9 cellular contexts compared by ENCODE assay signal in genomic region chr6:99151634-99152344, GRCh38.
A peak's percentile ranks its signal among the peaks of the same experiment; 100 is the strongest.
DNase-seq lines count a peak whose midpoint lies in the region; ATAC-seq, FAIRE-seq and TF ChIP-seq lines count a peak whose summit lies in the region.
"Had no signal": no experiment of that assay in that cellular context is flagged by ENCODE, and none has a peak within 500 bp of the region (broad histone marks: within the 10 kb centered on the region; RNA-seq: fewer than 3 reads in every experiment).

No MANE protein-coding gene starts in this region.

- H4K8ac ChIP-seq in H1 (ENCODE audit: extremely low read depth, insufficient read depth, low read length): no peak overlapping the region
- no peak overlapping the region for H4K8ac ChIP-seq in trophoblast cell (ENCODE audit: low read depth, low read length)

- no peak overlapping the region for H3K56ac ChIP-seq in H1 (replicated peaks; ENCODE audit: insufficient read length, low read depth, low read length)

- no peak overlapping the region for H2BK15ac ChIP-seq in H1 (ENCODE audit: low read length)

- H3K4ac ChIP-seq in H1 (replicated peaks; ENCODE audit: insufficient read length, low read depth, low read length) (no peak overlapping the region), trophoblast cell (ENCODE audit: low read depth, low read length) (no peak overlapping the region)

- peak; percentile 91 for FAIRE-seq in H1 (lab: Jason Lieb, UNC)
- FAIRE-seq: G401.6 had no signal

- DNase-seq in NCI-H345 (lab: John Stamatoyannopoulos, UW): peak; percentile 14
- no peak for DNase-seq in NCI-H345 treated with DMSO at 0.1 percent for 48 hours (lab: John Stamatoyannopoulos, UW; ENCODE audit: unreplicated experiment)
- DNase-seq in GM20000 (ENCODE audit: low spot score): peak; percentile 63
- DNase-seq in SJSA1 (ENCODE audit: low read depth in 1 of 2, low spot score in 2 of 2): peak; percentile 26 to 52
- peak; percentile 33 to 89 for DNase-seq in H1 (ENCODE audit: low read depth in 1 of 2, low spot score in 2 of 2)
- DNase-seq in trophoblast cell: peak; percentile 33 to 70
- DNase-seq in GDM1 (lab: John Stamatoyannopoulos, UW): no peak

- H4K20me1 ChIP-seq in H1 (replicated peaks in 1 of 2; ENCODE audit: control insufficient read depth in 1 of 2, insufficient read depth in 2 of 2, low read length in 2 of 2): no peaks in the 10 kb centered on the region

- WGBS in H1 (ENCODE audit: extremely low coverage in 1 of 2, insufficient coverage in 1 of 2, insufficient read length in 1 of 2, insufficient replicate concordance in 2 of 2, low coverage in 1 of 2, low lambda C conversion rate in 2 of 2, missing lambda C conversion rate in 1 of 2), 2 experiments: 49% methylated on average over 11 of the region's 11 CpGs; no CpG with 5 or more reads in 1 of the 2 experiments
- WGBS in trophoblast cell (ENCODE audit: extremely low coverage, insufficient coverage, insufficient read length): no CpG with 5 or more reads among the region's 11 CpGs

- ATAC-seq in HG03457 (IDR thresholded peaks at IDR 0.05; ENCODE audit: unreplicated experiment): peak; percentile 88

- H2BK12ac ChIP-seq in H1 (ENCODE audit: low read depth, low read length): no peak overlapping the region
- no peak overlapping the region for H2BK12ac ChIP-seq in trophoblast cell (ENCODE audit: low read length)

- H3K23ac ChIP-seq in H1 (ENCODE audit: insufficient read length): no peak overlapping the region
- H3K23ac ChIP-seq in trophoblast cell (ENCODE audit: low read length): no peak overlapping the region

- H3K9me3 ChIP-seq in SJSA1 (replicated peaks) (no peaks in the 10 kb centered on the region), H1 (ENCODE audit: insufficient read depth in 2 of 2, low read depth in 1 of 2, low read length in 1 of 2) (no peaks in the 10 kb centered on the region), trophoblast cell (ENCODE audit: insufficient read depth, low read depth, low read length) (no peaks in the 10 kb centered on the region)

- no peak overlapping the region for H3K9ac ChIP-seq in H1 (replicated peaks in 1 of 4; ENCODE audit: extremely low read depth in 1 of 4, low read depth in 3 of 4, low read length in 3 of 4)
- peak overlapping the region; percentile 10 for H3K9ac ChIP-seq in trophoblast cell (ENCODE audit: low read length)

- H3K4me2 ChIP-seq in H1 (ENCODE audit: insufficient read depth in 1 of 2, low read depth in 2 of 2, low read length in 2 of 2) (no peak overlapping the region), trophoblast cell (ENCODE audit: low read length) (no peak overlapping the region)

- TF ChIP-seq CTCF in GM20000 (IDR thresholded peaks at IDR 0.05; ENCODE audit: extremely low read depth, missing control alignments): peak; percentile 79
- peak; percentile 72 to 92 (median 82) for TF ChIP-seq CTCF in H1 (IDR thresholded peaks at IDR 0.05; ENCODE audit: control extremely low read depth in 1 of 3, insufficient read depth in 1 of 3, low read depth in 1 of 3, low read length in 3 of 3)

- H2AFZ ChIP-seq in H1 (ENCODE audit: low read length) (no peak overlapping the region; the same call in 1 of the 2 replicates), trophoblast cell (ENCODE audit: insufficient read depth, low read length, poor library complexity) (no peak overlapping the region)

- H3K79me2 ChIP-seq in H1 (ENCODE audit: control insufficient read depth in 1 of 2, insufficient read depth in 2 of 2, low read length in 2 of 2) (no peaks in the 10 kb centered on the region), trophoblast cell (ENCODE audit: control insufficient read depth, insufficient read depth, low read length, poor library complexity) (no peaks in the 10 kb centered on the region)

- H3K4me3 ChIP-seq in SJSA1 (no peak overlapping the region), H1 (ENCODE audit: extremely low read depth in 1 of 4, insufficient read depth in 2 of 4, low read depth in 3 of 4, low read length in 4 of 4) (no peak overlapping the region), trophoblast cell (ENCODE audit: low read depth, low read length) (no peak overlapping the region)

- CTCF ChIA-PET in H1 (lab: Charles Lee; ENCODE audit: partially characterized antibody): interaction anchor here (0.6 to 11.1 kb wide), 28 partner anchors 8 to 1452 kb away, joined by 3 to 167 read pairs (median 4); partner anchors contain the start of gene FBXL4

- no peak for TF ChIP-seq POLR2A in H1 (IDR thresholded peaks at IDR 0.05; ENCODE audit: control extremely low read depth in 1 of 2, low read depth in 2 of 2, low read length in 2 of 2)

- H3K18ac ChIP-seq in H1 (ENCODE audit: extremely low read depth, low read length): no peak overlapping the region
- no peak overlapping the region for H3K18ac ChIP-seq in trophoblast cell (ENCODE audit: low read length)

- H3K36me3 ChIP-seq in SJSA1 (no peaks in the 10 kb centered on the region), H1 (ENCODE audit: control insufficient read depth in 2 of 4, insufficient read depth in 4 of 4, low read length in 3 of 4) (no peaks in the 10 kb centered on the region), trophoblast cell (ENCODE audit: control insufficient read depth in 1 of 2, insufficient read depth in 2 of 2, low read length in 2 of 2) (no peaks in the 10 kb centered on the region)

- peak; percentile 65 to 71 for TF ChIP-seq RAD21 in H1 (IDR thresholded peaks at IDR 0.05 in 1 of 2, conservative IDR thresholded peaks at IDR 0.05 in 1 of 2; ENCODE audit: low read depth in 2 of 2, low read length in 2 of 2)

- H4K12ac ChIP-seq in trophoblast cell (ENCODE audit: low read depth, low read length): no peak overlapping the region

- H2BK20ac ChIP-seq in H1 (ENCODE audit: low read length): no peak overlapping the region

- H3K79me1 ChIP-seq in H1 (ENCODE audit: low read depth, low read length): no peaks in the 10 kb centered on the region
- H3K79me1 ChIP-seq in trophoblast cell (ENCODE audit: low read length): no peaks in the 10 kb centered on the region

- POLR2A ChIA-PET in H1 (lab: Charles Lee; ENCODE audit: partially characterized antibody): no interaction called here

- H3K23me2 ChIP-seq in H1 (ENCODE audit: low read depth, low read length): no peaks in the 10 kb centered on the region

- H3K14ac ChIP-seq in H1 (ENCODE audit: insufficient read length) (no peak overlapping the region), trophoblast cell (ENCODE audit: low read length) (no peak overlapping the region)

- no peak overlapping the region for H2AK5ac ChIP-seq in H1 (ENCODE audit: low read depth, low read length)
- H2AK5ac ChIP-seq in trophoblast cell (ENCODE audit: low read length): no peak overlapping the region

- H3K27me3 ChIP-seq in SJSA1 (replicated peaks) (peaks cover 16% of the 10 kb centered on the region; the same call in 1 of the 2 replicates), H1 (replicated peaks in 1 of 4; ENCODE audit: control insufficient read depth in 3 of 4, extremely low read depth in 1 of 4, insufficient read depth in 3 of 4, low read length in 3 of 4) (no peaks in the 10 kb centered on the region), trophoblast cell (ENCODE audit: insufficient read depth, low read length) (no peaks in the 10 kb centered on the region)

- H2BK120ac ChIP-seq in H1 (replicated peaks; ENCODE audit: low read depth, low read length) (no peak overlapping the region), trophoblast cell (ENCODE audit: insufficient read depth, low read length, poor library complexity) (no peak overlapping the region)

- no peak overlapping the region; the same call in 1 of the 2 replicates for H2BK5ac ChIP-seq in H1 (ENCODE audit: low read depth, low read length)
- H2BK5ac ChIP-seq in trophoblast cell (ENCODE audit: low read depth, low read length, poor library complexity): no peak overlapping the region

- no peaks in the 10 kb centered on the region for H3K4me1 ChIP-seq in SJSA1 (replicated peaks)
- H3K4me1 ChIP-seq in H1 (replicated peaks in 1 of 4; ENCODE audit: control insufficient read depth in 3 of 4, insufficient read depth in 4 of 4, low read length in 3 of 4): peaks cover 0 to 6% (median 0%) of the 10 kb centered on the region in 4 experiments; a peak in 1 of 7 replicates
- H3K4me1 ChIP-seq in trophoblast cell (ENCODE audit: control insufficient read depth in 1 of 2, insufficient read depth in 2 of 2, low read length in 2 of 2): no peaks in the 10 kb centered on the region

- TF ChIP-seq EP300 in H1 (IDR thresholded peaks at IDR 0.05; ENCODE audit: borderline replicate concordance in 1 of 2, low read depth in 2 of 2, low read length in 2 of 2): no peak

- no peak overlapping the region for H4K5ac ChIP-seq in H1 (ENCODE audit: insufficient read length, low read depth, low read length)

- H4K91ac ChIP-seq in H1 (replicated peaks; ENCODE audit: insufficient read length, low read length): no peak overlapping the region
- H4K91ac ChIP-seq in trophoblast cell (ENCODE audit: low read depth, low read length): no peak overlapping the region

- H3K27ac ChIP-seq in SJSA1: no peak overlapping the region
- no peak overlapping the region for H3K27ac ChIP-seq in H1 (ENCODE audit: low read depth, low read length)
- H3K27ac ChIP-seq in trophoblast cell (ENCODE audit: low read depth, low read length): no peak overlapping the region

TF ChIP-seq in H1, 55 proteins besides CTCF, POLR2A, EP300 and RAD21:
- TF ChIP-seq CREB1 (IDR thresholded peaks at IDR 0.05): peak; percentile 80
- no peak for TF ChIP-seq RNF2 (IDR thresholded peaks at IDR 0.05; ENCODE audit: borderline replicate concordance, low read depth, low read length, missing control alignments, poor library complexity, severe bottlenecking)
- no peak for TF ChIP-seq EZH2 (IDR thresholded peaks at IDR 0.05; ENCODE audit: low read depth, low read length, severe bottlenecking)
- TF ChIP-seq KDM5A (IDR thresholded peaks at IDR 0.05; ENCODE audit: low read length): no peak
- TF ChIP-seq SUZ12 (IDR thresholded peaks at IDR 0.05; ENCODE audit: low read length): no peak
- TF ChIP-seq KDM4A (IDR thresholded peaks at IDR 0.05; ENCODE audit: low read depth, low read length, severe bottlenecking): no peak
- TF ChIP-seq NRF1 (IDR thresholded peaks at IDR 0.05; ENCODE audit: low read depth, low read length): no peak
- no peak for TF ChIP-seq RBBP5 (IDR thresholded peaks at IDR 0.05; ENCODE audit: borderline replicate concordance, low read depth, low read length)
- no peak for TF ChIP-seq CHD2 (IDR thresholded peaks at IDR 0.05; ENCODE audit: low read length)
- 0 out of 2 replicates have a peak, but pooled peaks have one; percentile 11 for TF ChIP-seq TEAD4 (IDR thresholded peaks at IDR 0.05; ENCODE audit: low read depth, low read length)
- no peak for TF ChIP-seq CTBP2 (IDR thresholded peaks at IDR 0.05; ENCODE audit: borderline replicate concordance, insufficient read depth, insufficient read length, low read length)
- TF ChIP-seq E2F6 (IDR thresholded peaks at IDR 0.05): no peak
TF ChIP-seq in H1: peak in this region for 2.

Comparison
In these comparisons a context has a peak if more than half of its experiments do, and no peak if none do; other contexts are left out.
1. DNase-seq: peak in NCI-H345 (single experiment), GM20000 (single experiment), SJSA1 (2 of 2), H1 (2 of 2) and trophoblast cell (2 of 2); none in NCI-H345 treated with DMSO at 0.1 percent for 48 hours (single experiment) and GDM1 (single experiment).